In genomic region chr15:34336333-34336732, GRCh38 we compare ENCODE assay signal across 1 cellular context.
TF ChIP-seq lines count a peak whose summit lies in the region.

No MANE protein-coding gene starts in this region.

TF ChIP-seq in endothelial cell of umbilical vein, 7 proteins besides CTCF, POLR2A, EP300 and RAD21:
- TF ChIP-seq MYC (IDR thresholded peaks at IDR 0.05; ENCODE audit: low read depth, low read length), result no peak
- no peak for TF ChIP-seq EZH2 (IDR thresholded peaks at IDR 0.05; ENCODE audit: borderline replicate concordance, low read depth, low read length, severe bottlenecking)
- no peak for TF ChIP-seq JUN (IDR thresholded peaks at IDR 0.05; ENCODE audit: borderline replicate concordance, insufficient read depth, insufficient read length, low read depth)
- TF ChIP-seq FOS (IDR thresholded peaks at IDR 0.05; ENCODE audit: borderline replicate concordance, insufficient read depth, low read length), result no peak
- TF ChIP-seq MAX (IDR thresholded peaks at IDR 0.05; ENCODE audit: insufficient read depth, insufficient read length), result no peak
- TF ChIP-seq POLR2AphosphoS5 (IDR thresholded peaks at IDR 0.05; ENCODE audit: insufficient read depth, low read depth, low read length), result no peak
- no peak for TF ChIP-seq GATA2 (IDR thresholded peaks at IDR 0.05; ENCODE audit: insufficient read depth, insufficient read length, low read depth, low read length)
